Comparison of ENCODE assay signal across 12 cellular contexts in the genomic region with DNA sequence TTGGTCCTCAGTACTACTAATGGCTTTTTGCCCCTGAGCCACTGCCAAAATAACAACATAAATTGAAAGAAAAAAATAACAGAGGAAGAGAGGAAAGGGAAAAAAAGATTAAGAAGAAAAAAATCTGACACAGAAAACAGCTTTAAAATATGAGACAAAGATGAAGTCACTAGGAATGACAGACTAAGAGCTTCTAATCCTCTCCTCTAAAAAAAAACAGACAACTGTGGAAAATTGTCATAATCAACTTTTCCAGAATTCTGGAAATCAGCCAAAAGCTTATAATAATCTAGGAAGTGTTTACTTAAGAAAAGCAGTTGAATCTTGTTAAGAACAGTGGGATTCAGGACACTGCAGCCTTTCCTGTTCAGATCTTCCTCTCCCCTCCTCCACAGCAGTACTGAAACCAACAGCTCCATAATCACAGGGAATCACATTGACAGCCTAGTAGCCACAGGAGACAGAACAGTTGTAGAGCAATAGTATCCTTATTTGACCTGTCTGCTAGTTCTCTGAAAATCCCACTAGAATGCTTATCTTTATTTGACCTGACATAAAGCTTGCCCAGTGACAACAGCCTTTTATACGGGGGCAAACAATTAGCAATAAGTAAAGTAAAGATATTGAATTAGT. TPM values are rescaled to one million over a fixed set of nuclear protein-coding genes. Genes with fewer than 3 reads are reported as not detected.
DNase-seq lines count a peak whose midpoint lies in the region; ATAC-seq, FAIRE-seq and TF ChIP-seq lines count a peak whose summit lies in the region.
"Had no signal": no experiment of that assay in that cellular context is flagged by ENCODE, and none has a peak within 500 bp of the region (broad histone marks: within the 10 kb centered on the region; RNA-seq: fewer than 3 reads in every experiment).

No MANE protein-coding gene starts in this region.

- H3K4me3 ChIP-seq in SK-N-SH (ENCODE audit: low read depth in 2 of 2, low read length in 1 of 2): no peak overlapping the region
- no peak overlapping the region for H3K4me3 ChIP-seq in fibroblast of pulmonary artery (replicated peaks; ENCODE audit: low read depth, low read length)
- H3K4me3 ChIP-seq in neural progenitor cell: no peak overlapping the region

- H3K4me1 ChIP-seq in SK-N-SH (ENCODE audit: control insufficient read depth in 1 of 2, insufficient read depth in 2 of 2, low read depth in 1 of 2, low read length in 1 of 2) (peaks cover 10 to 17% of the 10 kb centered on the region in 2 experiments), neural progenitor cell (peaks cover 18% of the 10 kb centered on the region)

- H3K9ac ChIP-seq in SK-N-SH: no peak overlapping the region
- H3K9ac ChIP-seq in neural progenitor cell: no peak overlapping the region

- peaks cover 71 to 86% of the 10 kb centered on the region in 2 experiments for H3K36me3 ChIP-seq in SK-N-SH (replicated peaks in 1 of 2; ENCODE audit: control insufficient read depth in 1 of 2, insufficient read depth in 2 of 2, low read length in 1 of 2)
- peaks cover 14% of the 10 kb centered on the region for H3K36me3 ChIP-seq in neural progenitor cell

- TF ChIP-seq RAD21 in SK-N-SH (IDR thresholded peaks at IDR 0.05; ENCODE audit: low read length): no peak

- H3K4me3 Mint-ChIP-seq in neural progenitor cell: no peak overlapping the region
- no peak overlapping the region for H3K4me3 Mint-ChIP-seq in activated naive CD8-positive, alpha-beta T cell treated with anti-CD3 and anti-CD28 coated beads, Interleukin-2, amount 50 U/mL, for 24 hours
- H3K4me3 Mint-ChIP-seq: T-helper 1 cell treated with Interleukin-12 subunit alpha and Interleukin-12 subunit beta and Interleukin-4 antibody, amounts not matched to agents 30 μg/mL and 1 μg/mL, for 36 hours had no signal

- no peaks in the 10 kb centered on the region for H3K9me2 ChIP-seq in SK-N-SH

- no peak for ATAC-seq in HG02642 (IDR thresholded peaks at IDR 0.05; ENCODE audit: poor library complexity, unreplicated experiment)
- no peak for ATAC-seq in activated naive CD8-positive, alpha-beta T cell treated with anti-CD3 and anti-CD28 coated beads, Interleukin-2, amount 50 U/mL, for 24 hours
- ATAC-seq: left colon had no signal

- 9% methylated on average over 1 of the region's 1 CpG for WGBS in SK-N-SH (ENCODE audit: low lambda C conversion rate)

- H3K27ac ChIP-seq in SK-N-SH (ENCODE audit: low read depth in 2 of 2, low read length in 1 of 2) (peak overlapping the region; percentile 0 to 67), neural progenitor cell (peak overlapping the region; percentile 0)

- peaks cover 3% of the 10 kb centered on the region for H3K79me2 ChIP-seq in SK-N-SH (ENCODE audit: insufficient read depth)
- H3K79me2 ChIP-seq in neural progenitor cell (ENCODE audit: low read depth): no peaks in the 10 kb centered on the region

- H4K20me1 ChIP-seq in SK-N-SH (ENCODE audit: insufficient read depth) (no peaks in the 10 kb centered on the region), neural progenitor cell (ENCODE audit: low read depth) (no peaks in the 10 kb centered on the region)

- H3K36me3 Mint-ChIP-seq in neural progenitor cell: peaks cover 45% of the 10 kb centered on the region
- H3K36me3 Mint-ChIP-seq in activated naive CD8-positive, alpha-beta T cell treated with anti-CD3 and anti-CD28 coated beads, Interleukin-2, amount 50 U/mL, for 24 hours (ENCODE audit: low read depth): peaks cover 51% of the 10 kb centered on the region

- TF ChIP-seq EP300 in SK-N-SH (IDR thresholded peaks at IDR 0.05; ENCODE audit: borderline replicate concordance in 1 of 2, low read depth in 1 of 2, low read length in 1 of 2): peak in 1 of 2 experiments; percentile 42; a peak in 2 of 4 replicates

- H3K4me1 Mint-ChIP-seq in neural progenitor cell: peaks cover 12% of the 10 kb centered on the region
- H3K4me1 Mint-ChIP-seq in activated naive CD8-positive, alpha-beta T cell treated with anti-CD3 and anti-CD28 coated beads, Interleukin-2, amount 50 U/mL, for 24 hours: no peaks in the 10 kb centered on the region

- POLR2A ChIA-PET in HEK293T (lab: Yijun Ruan, JAX) (interaction anchor here (0.6 kb wide), 1 partner anchor 137 kb away, joined by 3 read pairs; no protein-coding TSS in a partner anchor), SK-N-SH (lab: Yijun Ruan, JAX) (no interaction called here)

- no peaks in the 10 kb centered on the region for H3K27me3 Mint-ChIP-seq in neural progenitor cell (ENCODE audit: insufficient read depth, low read depth)
- no peaks in the 10 kb centered on the region for H3K27me3 Mint-ChIP-seq in activated naive CD8-positive, alpha-beta T cell treated with anti-CD3 and anti-CD28 coated beads, Interleukin-2, amount 50 U/mL, for 24 hours

- CTCF ChIA-PET in HEK293T (lab: Yijun Ruan, JAX) (no interaction called here), SK-N-SH (lab: Yijun Ruan, JAX) (interaction anchor here (0.7 to 0.9 kb wide), 3 partner anchors 27 to 1247 kb away, joined by 3 read pairs; no protein-coding TSS in a partner anchor)

- H3K27ac Mint-ChIP-seq in neural progenitor cell: peak overlapping the region; percentile 54
- H3K27ac Mint-ChIP-seq in activated naive CD8-positive, alpha-beta T cell treated with anti-CD3 and anti-CD28 coated beads, Interleukin-2, amount 50 U/mL, for 24 hours: no peak overlapping the region
- H3K27ac Mint-ChIP-seq: T-helper 1 cell treated with Interleukin-12 subunit alpha and Interleukin-12 subunit beta and Interleukin-4 antibody, amounts not matched to agents 30 μg/mL and 1 μg/mL, for 36 hours had no signal

- H3K4me2 ChIP-seq in SK-N-SH: peak overlapping the region; percentile 23; the same call in 1 of the 2 replicates
- H3K4me2 ChIP-seq in neural progenitor cell: peak overlapping the region; percentile 14

- no peak for TF ChIP-seq CTCF in SK-N-SH (IDR thresholded peaks at IDR 0.05)
- TF ChIP-seq CTCF in fibroblast of pulmonary artery (IDR thresholded peaks at IDR 0.05; ENCODE audit: low read length, missing control alignments): no peak
- TF ChIP-seq CTCF in neural progenitor cell (IDR thresholded peaks at IDR 0.05): no peak

- H2AFZ ChIP-seq in SK-N-SH (ENCODE audit: low read depth): no peak overlapping the region
- H2AFZ ChIP-seq in neural progenitor cell (replicated peaks): no peak overlapping the region

- H3K9me3 ChIP-seq in SK-N-SH: no peaks in the 10 kb centered on the region
- no peaks in the 10 kb centered on the region for H3K9me3 ChIP-seq in neural progenitor cell (ENCODE audit: low read depth)

- DNase-seq in HEK293T (ENCODE audit: extremely low spot score) (peak; percentile 4), SK-N-SH (peak; percentile 38), fibroblast of pulmonary artery (ENCODE audit: low read depth) (peak; percentile 48), neural progenitor cell (ENCODE audit: low spot score) (peak; percentile 22), frontal cortex (ENCODE audit: low spot score in 2 of 2) (no peak)
- DNase-seq in stimulated activated CD4-positive, alpha-beta T cell treated with anti-CD3 and anti-CD28 coated beads, Interleukin-4, amount 100 ng/mL, for 24 hours: no peak
- DNase-seq in activated naive CD8-positive, alpha-beta T cell treated with anti-CD3 and anti-CD28 coated beads, Interleukin-2, amount 50 U/mL, for 24 hours: no peak
- DNase-seq: left colon, NCI-H2171 treated with DMSO at 0.1 percent for 48 hours had no signal

- H3F3A ChIP-seq in SK-N-SH (replicated peaks; ENCODE audit: insufficient read depth) (peaks cover 21% of the 10 kb centered on the region), neural progenitor cell (ENCODE audit: low read depth) (no peaks in the 10 kb centered on the region)

- H3K27me3 ChIP-seq in SK-N-SH (ENCODE audit: insufficient read depth): no peaks in the 10 kb centered on the region
- H3K27me3 ChIP-seq in neural progenitor cell: no peaks in the 10 kb centered on the region

- no peak for FAIRE-seq in frontal cortex (lab: Jason Lieb, UNC)
- FAIRE-seq: H54 had no signal

- H3K9me3 Mint-ChIP-seq in neural progenitor cell: no peaks in the 10 kb centered on the region
- H3K9me3 Mint-ChIP-seq in activated naive CD8-positive, alpha-beta T cell treated with anti-CD3 and anti-CD28 coated beads, Interleukin-2, amount 50 U/mL, for 24 hours: no peaks in the 10 kb centered on the region
- H3K9me3 Mint-ChIP-seq: T-helper 1 cell treated with Interleukin-12 subunit alpha and Interleukin-12 subunit beta and Interleukin-4 antibody, amounts not matched to agents 30 μg/mL and 1 μg/mL, for 36 hours had no signal

TF ChIP-seq in HEK293T, 16 proteins besides CTCF, POLR2A, EP300 and RAD21:
- TF ChIP-seq ZNF384 (IDR thresholded peaks at IDR 0.05): no peak
- no peak for TF ChIP-seq FOXM1 (IDR thresholded peaks at IDR 0.05; ENCODE audit: borderline replicate concordance)
- TF ChIP-seq TARDBP (IDR thresholded peaks at IDR 0.05): no peak
- no peak for TF ChIP-seq NFRKB (IDR thresholded peaks at IDR 0.05)
- TF ChIP-seq HDGF (IDR thresholded peaks at IDR 0.05; ENCODE audit: borderline replicate concordance): no peak
- TF ChIP-seq FOXA1 (IDR thresholded peaks at IDR 0.05): no peak
- no peak for TF ChIP-seq SUZ12 (IDR thresholded peaks at IDR 0.05)
- TF ChIP-seq SP1 (IDR thresholded peaks at IDR 0.05): no peak
- TF ChIP-seq LEF1 (IDR thresholded peaks at IDR 0.05; ENCODE audit: borderline replicate concordance): no peak
- TF ChIP-seq FOXK2 (IDR thresholded peaks at IDR 0.05): no peak
- no peak for TF ChIP-seq ARNT (IDR thresholded peaks at IDR 0.05)

TF ChIP-seq in SK-N-SH, 30 proteins besides CTCF, POLR2A, EP300 and RAD21 (continues in another document):
- TF ChIP-seq, protein P1, sequence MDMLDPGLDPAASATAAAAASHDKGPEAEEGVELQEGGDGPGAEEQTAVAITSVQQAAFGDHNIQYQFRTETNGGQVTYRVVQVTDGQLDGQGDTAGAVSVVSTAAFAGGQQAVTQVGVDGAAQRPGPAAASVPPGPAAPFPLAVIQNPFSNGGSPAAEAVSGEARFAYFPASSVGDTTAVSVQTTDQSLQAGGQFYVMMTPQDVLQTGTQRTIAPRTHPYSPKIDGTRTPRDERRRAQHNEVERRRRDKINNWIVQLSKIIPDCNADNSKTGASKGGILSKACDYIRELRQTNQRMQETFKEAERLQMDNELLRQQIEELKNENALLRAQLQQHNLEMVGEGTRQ (IDR thresholded peaks at IDR 0.05; ENCODE audit: borderline replicate concordance, low read depth, low read length): no peak
- TF ChIP-seq NFIC (IDR thresholded peaks at IDR 0.05; ENCODE audit: borderline replicate concordance) (no peak), GATA2 (CRISPR knock-in tag; IDR thresholded peaks at IDR 0.05) (peak; percentile 25; the same call in 1 of the 2 replicates), MAX (IDR thresholded peaks at IDR 0.05; ENCODE audit: low read depth) (no peak)

RNA-seq across cellular contexts. Expression of gene IBTK, which starts 41.6 kb away (rescaled TPM):
- polyA plus RNA-seq in SK-N-SH (2012; rRNA removed): 9.5 and 14.5 TPM in 2 replicates
- polyA plus RNA-seq in SK-N-SH (2012; cell fraction: cytosol; rRNA removed): 15.1 and 18.5 TPM in 2 replicates
- 6.3 and 16.9 TPM in 2 replicates for polyA plus RNA-seq in SK-N-SH (2012; cell fraction: nucleus; rRNA removed)
- total RNA-seq in neural progenitor cell (ENCODE audit: low replicate concordance) (19.5 and 33.7 TPM in 2 replicates), frontal cortex (93.3 TPM)

Comparison
In these comparisons a context has a peak if more than half of its experiments do, and no peak if none do; other contexts are left out.
1. DNase-seq: peak in HEK293T (single experiment), SK-N-SH (single experiment), fibroblast of pulmonary artery (single experiment) and neural progenitor cell (single experiment); none in stimulated activated CD4-positive, alpha-beta T cell treated with anti-CD3 and anti-CD28 coated beads, Interleukin-4, amount 100 ng/mL, for 24 hours (single experiment), frontal cortex (0 of 2) and activated naive CD8-positive, alpha-beta T cell treated with anti-CD3 and anti-CD28 coated beads, Interleukin-2, amount 50 U/mL, for 24 hours (single experiment).